21 cellular contexts compared by ENCODE assay signal in the genomic region with DNA sequence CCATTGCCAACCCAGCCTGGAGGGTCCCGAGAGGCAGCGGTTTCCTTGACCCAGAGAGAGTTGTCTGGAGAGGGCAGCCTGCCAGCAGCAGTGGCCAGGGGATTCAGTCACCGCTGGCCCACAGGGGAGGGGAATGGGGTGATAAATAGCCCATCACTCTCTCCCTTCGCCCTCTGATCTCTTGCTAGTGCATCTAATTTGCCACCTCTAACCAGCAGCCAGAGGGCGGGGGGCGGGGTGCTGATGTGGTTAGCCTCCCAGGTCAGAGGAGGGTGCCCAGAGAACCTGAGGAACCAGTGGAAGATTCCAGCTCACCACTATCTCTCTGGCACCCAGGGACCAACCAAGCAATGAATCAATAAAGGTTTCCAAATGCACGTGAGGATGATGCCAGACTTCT. TPM values are rescaled to one million over a fixed set of nuclear protein-coding genes. Genes with fewer than 3 reads are reported as not detected.
A peak's percentile ranks its signal among the peaks of the same experiment; 100 is the strongest.
DNase-seq lines count a peak whose midpoint lies in the region; ATAC-seq and TF ChIP-seq lines count a peak whose summit lies in the region.
"Had no signal": no experiment of that assay in that cellular context is flagged by ENCODE, and none has a peak within 500 bp of the region (broad histone marks: within the 10 kb centered on the region; RNA-seq: fewer than 3 reads in every experiment).

No MANE protein-coding gene starts in this region.

- no peak for ATAC-seq in left cardiac atrium
- ATAC-seq in HG03432 (IDR thresholded peaks at IDR 0.05; ENCODE audit: unreplicated experiment), result no peak
- ATAC-seq: A549 had no signal

- H3K27ac ChIP-seq in right atrium auricular region, result no peak overlapping the region
- H3K27ac ChIP-seq in endodermal cell (ENCODE audit: low read depth, low read length), result no peak overlapping the region
- H3K27ac ChIP-seq: A549, GM23248 had no signal

- H3K4me1 ChIP-seq in right atrium auricular region (no peaks in the 10 kb centered on the region), endodermal cell (ENCODE audit: control insufficient read depth, insufficient read depth, low read length) (no peaks in the 10 kb centered on the region)
- H3K4me1 ChIP-seq: A549, BE2C had no signal

- WGBS in endodermal cell (ENCODE audit: insufficient coverage in 1 of 2, insufficient read length in 1 of 2), 2 experiments, result 84 to 94% methylated on average over 3 to 7 of the region's 7 CpGs

- H3K27me3 ChIP-seq in right atrium auricular region, result no peaks in the 10 kb centered on the region
- H3K27me3 ChIP-seq in endodermal cell (ENCODE audit: control insufficient read depth, insufficient read depth, low read length, poor library complexity, severe bottlenecking), result no peaks in the 10 kb centered on the region
- H3K27me3 ChIP-seq: BE2C had no signal

- peaks cover 7% of the 10 kb centered on the region for H3K27me3 Mint-ChIP-seq in endodermal cell (ENCODE audit: insufficient read depth)

- TF ChIP-seq CTCF in right atrium auricular region (IDR thresholded peaks at IDR 0.05), result no peak
- TF ChIP-seq CTCF in endodermal cell (conservative IDR thresholded peaks at IDR 0.05), result no peak

- H3K9me3 ChIP-seq in right atrium auricular region (no peaks in the 10 kb centered on the region), endodermal cell (ENCODE audit: control insufficient read depth, low read length) (no peaks in the 10 kb centered on the region)
- H3K9me3 ChIP-seq: A549, BE2C had no signal

- no peak overlapping the region for H3K4me3 ChIP-seq in right atrium auricular region
- H3K4me3 ChIP-seq in endodermal cell (ENCODE audit: low read length), result no peak overlapping the region
- H3K4me3 ChIP-seq: A549, GM23248 had no signal

- H3K4me3 Mint-ChIP-seq in endodermal cell, result no peak overlapping the region
- H3K4me3 Mint-ChIP-seq: CD4-positive, alpha-beta memory T cell had no signal

- DNase-seq in right atrium auricular region (ENCODE audit: low spot score) (peak; percentile 34), cardiac septum (ENCODE audit: low spot score) (no peak), endodermal cell (peak; percentile 15), islet precursor cell (peak; percentile 29), NCI-H69 (lab: John Stamatoyannopoulos, UW) (no peak), left cardiac atrium (no peak)
- DNase-seq: 8988T; ACHN; AML-193; BE2C; C1 segment of cervical spinal cord; Calu3; CD4-positive, alpha-beta memory T cell; COR-L47; DMS153; DND-41; GM23248; H7; HCEC 1CT had no signal

- intact Hi-C loops in cardiac septum (cut with DNase I), result no loop called here
- intact Hi-C loops in left cardiac atrium (cut with DNase I), result no loop called here

- no peaks in the 10 kb centered on the region for H3K36me3 Mint-ChIP-seq in endodermal cell (ENCODE audit: low read depth)
- H3K36me3 Mint-ChIP-seq: CD4-positive, alpha-beta memory T cell had no signal

- no peak overlapping the region for H3K27ac Mint-ChIP-seq in endodermal cell
- H3K27ac Mint-ChIP-seq: CD4-positive, alpha-beta memory T cell had no signal

- H3K36me3 ChIP-seq in right atrium auricular region, result no peaks in the 10 kb centered on the region
- H3K36me3 ChIP-seq in endodermal cell (ENCODE audit: control insufficient read depth, insufficient read depth, low read length), result no peaks in the 10 kb centered on the region
- H3K36me3 ChIP-seq: BE2C had no signal

- H3K9ac ChIP-seq in endodermal cell (ENCODE audit: extremely low read depth, low read length, poor library complexity, severe bottlenecking), result no peak overlapping the region
- H3K9ac ChIP-seq: GM23248 had no signal

- no peaks in the 10 kb centered on the region for H3K4me1 Mint-ChIP-seq in endodermal cell
- H3K4me1 Mint-ChIP-seq: CD4-positive, alpha-beta memory T cell had no signal

- H3K9me3 Mint-ChIP-seq in endodermal cell, result no peaks in the 10 kb centered on the region

RNA-seq across cellular contexts. Expression of a gene that starts 35.1 kb away (rescaled TPM):
- not detected for total RNA-seq in right atrium auricular region
- not detected for total RNA-seq in cardiac septum
- total RNA-seq in endodermal cell, result under 1 TPM; 0.27 to 0.73 TPM
- 0.82 TPM for polyA plus RNA-seq in endodermal cell (2013, experiment 1 of 2)
- polyA plus RNA-seq in endodermal cell (2013, experiment 2 of 2), result 0.70 TPM
- total RNA-seq in left cardiac atrium, result not detected
- total RNA-seq: Calu3; CD4-positive, alpha-beta memory T cell; GM23248 had no signal
- polyA plus RNA-seq: CD4-positive, alpha-beta memory T cell; GM23248 had no signal

Comparison
In these comparisons a context has a peak if more than half of its experiments do, and no peak if none do; other contexts are left out.
1. DNase-seq: peak in right atrium auricular region (single experiment), endodermal cell (single experiment) and islet precursor cell (single experiment); none in cardiac septum (single experiment), NCI-H69 (single experiment) and left cardiac atrium (single experiment).